ENCODE assay signal across 12 cellular contexts in the genomic region with DNA sequence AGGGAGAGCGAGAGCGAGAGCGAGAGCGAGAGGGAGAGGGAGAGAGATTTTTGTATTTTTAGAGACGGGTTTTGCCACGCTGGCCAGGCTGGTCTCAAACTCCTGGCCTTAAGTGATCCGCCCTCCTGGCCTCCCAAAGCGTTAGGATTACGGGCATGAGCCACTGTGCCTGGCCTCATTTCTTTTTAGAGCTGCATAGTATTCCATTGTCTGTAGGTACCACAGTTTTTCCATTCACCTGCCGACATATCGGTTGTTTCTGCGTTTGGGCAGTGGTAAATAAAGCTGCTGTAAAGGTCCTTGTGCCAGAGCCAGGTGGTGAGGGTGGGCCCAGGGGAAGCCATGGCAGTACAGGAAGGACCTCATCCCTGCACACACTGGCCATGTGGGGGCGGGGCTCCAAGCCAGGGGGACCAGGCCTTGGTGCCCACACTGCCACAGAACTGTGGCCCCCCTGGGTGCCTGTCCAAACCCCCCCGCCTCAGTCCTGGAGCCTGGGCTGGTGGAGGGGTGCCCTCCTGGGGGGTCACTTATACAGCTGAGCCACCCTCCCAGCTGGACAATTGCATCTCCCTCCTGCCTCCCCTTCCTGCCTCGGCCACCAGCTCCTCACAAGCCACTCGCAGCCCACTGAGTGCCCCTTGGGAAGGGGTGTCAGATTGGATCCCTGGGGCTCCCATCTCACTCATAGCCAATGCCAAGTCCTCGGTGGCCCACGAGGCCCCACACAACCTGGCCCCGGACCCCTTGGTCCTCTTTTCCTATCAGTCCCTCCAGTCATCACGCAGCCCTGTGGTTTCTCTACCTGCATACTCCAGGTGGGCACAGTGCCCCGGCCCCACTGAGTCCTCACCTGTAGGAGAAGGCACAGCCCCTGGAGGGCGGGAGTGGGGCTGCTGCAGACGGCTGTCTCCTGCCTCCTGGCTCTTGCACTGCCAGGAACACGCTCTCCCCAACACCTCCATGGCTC. TPM values are rescaled to one million over a fixed set of nuclear protein-coding genes. Genes with fewer than 3 reads are reported as not detected.
DNase-seq lines count a peak whose midpoint lies in the region; ATAC-seq, FAIRE-seq and TF ChIP-seq lines count a peak whose summit lies in the region.
"Had no signal": no experiment of that assay in that cellular context is flagged by ENCODE, and none has a peak within 500 bp of the region (broad histone marks: within the 10 kb centered on the region; RNA-seq: fewer than 3 reads in every experiment).

No MANE protein-coding gene starts in this region.

- no peak for TF ChIP-seq POLR2A in H54 (IDR thresholded peaks at IDR 0.05; ENCODE audit: low read depth, low read length)

- no peaks in the 10 kb centered on the region for H3K4me1 ChIP-seq in H9 (ENCODE audit: insufficient read depth, low read length)
- H3K4me1 ChIP-seq in astrocyte (ENCODE audit: insufficient read depth, low read length): no peaks in the 10 kb centered on the region

- FAIRE-seq in astrocyte (lab: Jason Lieb, UNC): no peak
- FAIRE-seq in H54 (lab: Jason Lieb, UNC): no peak
- FAIRE-seq: G401.6 had no signal

- H3K23me2 ChIP-seq in H9 (ENCODE audit: insufficient read length, low read depth, low read length, poor library complexity, severe bottlenecking): peaks cover 13% of the 10 kb centered on the region

- no peak overlapping the region for H2BK120ac ChIP-seq in H9 (ENCODE audit: low read depth, low read length, poor library complexity, severe bottlenecking)

- H2AFZ ChIP-seq in H9 (ENCODE audit: low read length) (no peak overlapping the region), astrocyte (ENCODE audit: low read depth, low read length) (no peak overlapping the region)

- H2BK20ac ChIP-seq in H9 (ENCODE audit: low read depth, low read length, poor library complexity, severe bottlenecking): no peak overlapping the region

- H3K56ac ChIP-seq in H9 (ENCODE audit: insufficient read length, low read depth, low read length): no peak overlapping the region

- H3K27me3 ChIP-seq in H9 (ENCODE audit: insufficient read depth, low read length) (no peaks in the 10 kb centered on the region), astrocyte (ENCODE audit: insufficient read depth, low read length) (no peaks in the 10 kb centered on the region)
- H3K27me3 ChIP-seq: cardiac muscle cell had no signal

- H2BK12ac ChIP-seq in H9 (ENCODE audit: insufficient read length, low read depth, low read length): no peak overlapping the region

- H2BK5ac ChIP-seq in H9 (ENCODE audit: insufficient read length, low read length): no peak overlapping the region

- no peak overlapping the region for H2BK15ac ChIP-seq in H9 (ENCODE audit: low read depth, low read length)

- H4K91ac ChIP-seq in H9 (ENCODE audit: insufficient read length, low read depth, low read length): no peak overlapping the region

- H3K27ac Mint-ChIP-seq in H9: no peak overlapping the region
- peak overlapping the region; percentile 20 for H3K27ac Mint-ChIP-seq in astrocyte (ENCODE audit: unreplicated experiment)
- H3K27ac Mint-ChIP-seq in natural killer cell: peak overlapping the region in 1 of 2 donors; percentile 95

- no peak overlapping the region for H4K5ac ChIP-seq in H9 (ENCODE audit: insufficient read length, low read depth, low read length)

- H3K9ac ChIP-seq in H9 (ENCODE audit: extremely low read depth, insufficient read length, low read length) (no peak overlapping the region), astrocyte (ENCODE audit: low read length) (no peak overlapping the region)

- no CpG with 5 or more reads among the region's 24 CpGs for WGBS in H9 (ENCODE audit: extremely low coverage, insufficient read length, low lambda C conversion rate)

- DNase-seq in NCI-H2029 (lab: John Stamatoyannopoulos, UW) (peak; percentile 20), NCI-H2029 treated with DMSO at 0.1 percent for 48 hours (lab: John Stamatoyannopoulos, UW) (no peak), H9 (peak; percentile 70), astrocyte (ENCODE audit: low read depth) (no peak), natural killer cell (no peak), H54 (ENCODE audit: insufficient read length, low spot score) (no peak)
- no peak for DNase-seq in activated CD4-positive, alpha-beta T cell treated with anti-CD3 and anti-CD28 coated beads, Interleukin-2, amount 50 U/mL, for 4 hours
- DNase-seq: Karpas-422, SIG-M5 had no signal

- H3K23ac ChIP-seq in H9 (ENCODE audit: insufficient read length, low read depth, low read length): no peak overlapping the region

- H3K4me2 ChIP-seq in H9 (ENCODE audit: insufficient read depth, insufficient read length, low read length) (peak overlapping the region; percentile 59), astrocyte (ENCODE audit: low read length) (no peak overlapping the region)

- H3K79me2 ChIP-seq in H9 (ENCODE audit: insufficient read depth, low read length): peaks cover 7% of the 10 kb centered on the region; the same call in 1 of the 2 replicates
- H3K79me2 ChIP-seq in astrocyte (ENCODE audit: insufficient read depth, low read length): peaks cover 30% of the 10 kb centered on the region

- H3K18ac ChIP-seq in H9 (ENCODE audit: insufficient read length, low read depth, low read length): no peak overlapping the region

- intact Hi-C loops in natural killer cell (cut with micrococcal nuclease): no loop called here

- H3K9me3 Mint-ChIP-seq in H9 (peaks cover 4 to 11% of the 10 kb centered on the region in 2 experiments; a peak in 3 of 5 replicates), astrocyte (ENCODE audit: unreplicated experiment) (peaks cover 4% of the 10 kb centered on the region), natural killer cell (no peaks in the 10 kb centered on the region)

- H4K8ac ChIP-seq in H9 (replicated peaks; ENCODE audit: insufficient read length, low read depth, low read length): no peak overlapping the region

- no peaks in the 10 kb centered on the region for H4K20me1 ChIP-seq in H9 (ENCODE audit: control insufficient read depth, insufficient read depth, insufficient read length)
- peaks cover 19% of the 10 kb centered on the region for H4K20me1 ChIP-seq in astrocyte (ENCODE audit: insufficient read depth, low read length)

- no peak for ATAC-seq in natural killer cell
- no peak for ATAC-seq in GM21619 (IDR thresholded peaks at IDR 0.05; ENCODE audit: unreplicated experiment)

- no peak overlapping the region for H3K4ac ChIP-seq in H9 (ENCODE audit: low read depth, low read length)

- no peak overlapping the region for H2AK5ac ChIP-seq in H9 (ENCODE audit: insufficient read length, low read length)

- H3K36me3 Mint-ChIP-seq in H9 (ENCODE audit: insufficient read depth in 1 of 3, low read depth in 3 of 3): peaks cover 15 to 33% (median 24%) of the 10 kb centered on the region in 3 experiments
- H3K36me3 Mint-ChIP-seq in astrocyte (ENCODE audit: low read depth, unreplicated experiment): peaks cover 11% of the 10 kb centered on the region
- H3K36me3 Mint-ChIP-seq in natural killer cell: no peaks in the 10 kb centered on the region

- peak overlapping the region; percentile 74 to 87 for H3K4me3 Mint-ChIP-seq in H9
- peak overlapping the region; percentile 63 for H3K4me3 Mint-ChIP-seq in astrocyte (ENCODE audit: unreplicated experiment)
- H3K4me3 Mint-ChIP-seq in natural killer cell: peak overlapping the region; percentile 94

- H3T11ph ChIP-seq in H9 (ENCODE audit: low read length): no peak overlapping the region

- H3K14ac ChIP-seq in H9 (ENCODE audit: insufficient read depth, low read length): no peak overlapping the region

- H3K27me3 Mint-ChIP-seq in H9 (ENCODE audit: low read depth): peaks cover 3% of the 10 kb centered on the region
- H3K27me3 Mint-ChIP-seq in astrocyte (ENCODE audit: low read depth, unreplicated experiment): no peaks in the 10 kb centered on the region
- no peaks in the 10 kb centered on the region for H3K27me3 Mint-ChIP-seq in natural killer cell (ENCODE audit: low read depth in 2 of 2)

- TF ChIP-seq CTCF in H9 (conservative IDR thresholded peaks at IDR 0.05) (peak; percentile 19; the same call in 2 of the 3 replicates), astrocyte (IDR thresholded peaks at IDR 0.05; ENCODE audit: insufficient read depth, low read depth, low read length) (no peak), natural killer cell (IDR thresholded peaks at IDR 0.05) (no peak)

- no peak overlapping the region for H3K4me3 ChIP-seq in astrocyte (ENCODE audit: insufficient read depth, low read depth, low read length)

- H3K9me3 ChIP-seq in H9 (ENCODE audit: control insufficient read depth, low read depth, low read length) (no peaks in the 10 kb centered on the region), astrocyte (ENCODE audit: insufficient read depth, low read depth, low read length) (no peaks in the 10 kb centered on the region)

- H3K4me1 Mint-ChIP-seq in H9 (peaks cover 3 to 9% of the 10 kb centered on the region in 2 experiments), astrocyte (ENCODE audit: low read depth, unreplicated experiment) (peaks cover 3% of the 10 kb centered on the region), natural killer cell (peaks cover 9 to 23% of the 10 kb centered on the region in 2 donors)

- H3K79me1 ChIP-seq in H9 (ENCODE audit: insufficient read depth, low read depth, low read length, poor library complexity, severe bottlenecking): peaks cover 4% of the 10 kb centered on the region

- H3K27ac ChIP-seq in H9 (ENCODE audit: insufficient read length, low read depth, low read length) (no peak overlapping the region), astrocyte (ENCODE audit: low read depth, low read length) (no peak overlapping the region)
- H3K27ac ChIP-seq: cardiac muscle cell had no signal

- H3K36me3 ChIP-seq in astrocyte (ENCODE audit: insufficient read depth, low read length): peaks cover 7% of the 10 kb centered on the region

RNA-seq across cellular contexts. Expression of a gene that starts 1.7 kb away (rescaled TPM):
- 116 and 117 TPM in 2 replicates for total RNA-seq in H9 (2021)
- 30.4 and 33.7 TPM in 2 replicates for total RNA-seq in astrocyte
- total RNA-seq in natural killer cell: 10 to 100 TPM; 16.9 to 21.9 (median 20.6) TPM

RNA-seq across cellular contexts. Expression of a gene that starts 22.3 kb away (rescaled TPM):
- 53.3 and 61.7 TPM in 2 replicates for total RNA-seq in H9 (2021)
- 37.8 and 39.8 TPM in 2 replicates for total RNA-seq in astrocyte
- 10 to 100 TPM; 62.8 to 81.1 (median 80.1) TPM for total RNA-seq in natural killer cell

RNA-seq across cellular contexts. Expression of a gene that starts 33.0 kb away (rescaled TPM):
- total RNA-seq in H9 (2021) (52.7 and 57.2 TPM in 2 replicates), astrocyte (51.7 and 51.8 TPM in 2 replicates), natural killer cell (100 to 1,000 TPM in 2 of 3 donors, 10 to 100 TPM in 1; 99.1 to 142 (median 123) TPM)

Comparison
In these comparisons a context has a peak if more than half of its experiments do, and no peak if none do; other contexts are left out.
1. DNase-seq: peak in NCI-H2029 (single experiment) and H9 (single experiment); none in NCI-H2029 treated with DMSO at 0.1 percent for 48 hours (single experiment), astrocyte (single experiment), natural killer cell (single experiment), H54 (single experiment) and activated CD4-positive, alpha-beta T cell treated with anti-CD3 and anti-CD28 coated beads, Interleukin-2, amount 50 U/mL, for 4 hours (0 of 2).
2. Peak in every context shown above with its lines, with median percentiles within 50 percentile points of each other: H3K4me3 Mint-ChIP-seq.